ENCODE assay signal across 27 cellular contexts in the genomic region with DNA sequence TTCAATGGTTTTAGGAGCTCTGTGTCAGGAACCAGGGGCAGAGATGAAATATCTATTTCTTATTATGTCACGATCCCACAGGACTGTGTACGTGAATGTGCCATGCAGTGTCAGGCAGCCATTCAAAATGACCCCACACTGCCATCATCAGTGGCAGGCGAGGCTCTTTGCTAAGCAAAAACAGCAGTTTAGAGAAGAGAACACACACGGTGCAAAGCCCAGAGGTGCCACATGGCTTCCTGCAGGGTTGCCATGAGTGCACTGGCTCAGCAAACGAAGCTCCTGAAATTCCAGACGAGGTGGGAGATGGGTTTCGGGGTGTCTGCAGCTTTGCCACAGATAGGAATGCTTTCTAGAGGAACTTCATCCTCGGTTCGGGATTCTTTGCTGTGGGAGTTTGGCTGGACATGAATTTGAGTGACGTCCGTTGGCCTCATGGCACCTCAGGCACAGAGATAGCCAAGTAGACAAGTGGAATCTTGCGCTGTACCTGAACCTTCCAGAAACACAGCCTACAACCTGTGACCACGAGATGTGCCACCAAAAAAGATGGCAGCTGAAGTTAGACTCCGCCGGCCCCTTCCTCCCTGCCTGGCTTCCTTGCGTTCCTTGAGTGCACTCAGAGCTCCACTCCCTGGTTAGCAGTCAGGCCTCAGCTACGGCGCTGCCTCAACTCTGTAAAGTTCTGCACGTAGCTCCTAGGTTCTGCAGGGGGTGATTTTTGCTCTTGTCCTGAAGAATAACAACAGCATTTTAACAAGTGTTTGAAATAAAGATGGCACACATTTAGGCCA.
"Had no signal": no experiment of that assay in that cellular context is flagged by ENCODE, and none has a peak within 500 bp of the region (broad histone marks: within the 10 kb centered on the region; RNA-seq: fewer than 3 reads in every experiment).

No MANE protein-coding gene starts in this region.

- H2AFZ ChIP-seq: hepatocyte, neural progenitor cell had no signal

- ATAC-seq: natural killer cell; right cardiac atrium; stimulated activated memory B cell treated with anti-CD40 and anti-IgM and Interleukin-4, amounts not matched to agents 10 μg/mL and 1 μg/mL and 100 μg/mL, for 72 hours; stimulated activated naive CD8-positive, alpha-beta T cell treated with anti-CD3 and anti-CD28 coated beads, Interleukin-15, amount 100 ng/mL, for 72 hours had no signal

- H3K9me3 ChIP-seq: left ventricle myocardium inferior, neutrophil, ovary, prostate gland, sigmoid colon, tibial nerve, vagina had no signal

- H3K4me2 ChIP-seq: hepatocyte, neural progenitor cell had no signal

- H3K27me3 ChIP-seq: ovary had no signal

- H3K27ac ChIP-seq: hepatocyte, left ventricle myocardium inferior, neural progenitor cell, neutrophil, ovary, prostate gland, sigmoid colon, tibial nerve, vagina had no signal

- H3K79me2 ChIP-seq: hepatocyte had no signal

- FAIRE-seq: small intestine had no signal

- H3K4me3 ChIP-seq: hepatocyte, left ventricle myocardium inferior, lung, neural progenitor cell, ovary, prostate gland, sigmoid colon, tibial nerve, vagina had no signal

- DNase-seq: islet precursor cell; left ventricle myocardium inferior; mesendoderm; naive B cell; natural killer cell; nephron progenitor cell; occipital lobe; ovary; retina; right cardiac atrium; small intestine; stimulated activated CD4-positive, alpha-beta T cell treated with anti-CD3 and anti-CD28 coated beads, Interleukin-1b, Interleukin-23, amount 100 ng/mL, for 48 hours; stimulated activated CD4-positive, alpha-beta T cell treated with anti-CD3 and anti-CD28 coated beads, Interleukin-2, amount 100 ng/mL, for 48 hours; stimulated activated CD4-positive, alpha-beta T cell treated with anti-CD3 and anti-CD28 coated beads, Interleukin-4, amount 100 ng/mL, for 4 hours; stimulated activated CD8-positive, alpha-beta memory T cell treated with anti-CD3 and anti-CD28 coated beads, Interleukin-4, amount 100 ng/mL, for 48 hours; stimulated activated naive CD4-positive, alpha-beta T cell treated with Interleukin-2 at 50 U/mL for 16 hours; stimulated activated naive CD8-positive, alpha-beta T cell treated with anti-CD3 and anti-CD28 coated beads, Interleukin-15, amount 100 ng/mL, for 72 hours; substantia nigra had no signal

- H3K9ac ChIP-seq: neural progenitor cell had no signal

- H3K36me3 ChIP-seq: left ventricle myocardium inferior, neural progenitor cell, neutrophil, ovary, prostate gland, sigmoid colon, tibial nerve, vagina had no signal
